In the genomic region with DNA sequence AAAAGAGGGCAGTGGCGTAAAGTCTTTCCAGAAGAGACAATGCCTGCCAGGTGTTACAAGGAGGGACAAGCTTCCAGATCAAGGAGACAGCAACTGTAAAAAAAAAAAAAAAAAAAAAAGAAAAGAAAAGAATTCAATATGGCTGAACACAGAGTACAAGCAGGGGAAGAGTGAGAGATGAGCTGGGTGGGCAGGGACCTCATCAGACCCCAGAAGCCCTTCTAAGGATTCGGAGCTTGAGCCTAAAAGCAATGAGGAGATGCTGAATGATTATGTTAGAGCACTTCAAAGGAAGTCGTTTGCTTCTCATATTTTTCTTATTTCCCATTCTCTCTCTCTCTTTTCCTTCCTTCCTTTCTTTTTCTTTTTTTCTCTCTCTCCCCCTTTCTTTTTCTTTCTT, we compare ENCODE assay signal across 19 cellular contexts.
"Had no signal": no experiment of that assay in that cellular context is flagged by ENCODE, and none has a peak within 500 bp of the region (broad histone marks: within the 10 kb centered on the region; RNA-seq: fewer than 3 reads in every experiment).

No MANE protein-coding gene starts in this region.

- ATAC-seq: naive thymus-derived CD4-positive, alpha-beta T cell; stimulated activated memory B cell treated with anti-CD40 and anti-IgM and Interleukin-4, amounts not matched to agents 10 μg/mL and 1 μg/mL and 100 μg/mL, for 72 hours; T-cell had no signal

- DNase-seq: activated B cell treated with CpG ODN at 0.5 μM for 24 hours; activated CD4-positive, alpha-beta T cell treated with anti-CD3 and anti-CD28 coated beads, Interleukin-2, amount 10 ng/mL, durations not matched to agents 7 days and 5 days; cerebellar nuclear complex; effector memory CD4-positive, alpha-beta T cell; esophagus squamous epithelium; heart right ventricle; immature natural killer cell; naive thymus-derived CD4-positive, alpha-beta T cell; pancreas; T-cell; uterus had no signal

- H3K4me1 Mint-ChIP-seq: immature natural killer cell had no signal

- H3K4me3 Mint-ChIP-seq: activated B cell treated with CpG ODN at 0.5 μM for 24 hours; activated CD4-positive, alpha-beta T cell treated with anti-CD3 and anti-CD28 coated beads, Interleukin-2, amount 10 ng/mL, durations not matched to agents 7 days and 5 days; activated naive CD4-positive, alpha-beta T cell treated with anti-CD3 and anti-CD28 coated beads, Interleukin-2, amount 50 U/mL, for 24 hours; immature natural killer cell; memory B cell; naive thymus-derived CD4-positive, alpha-beta T cell; stimulated activated memory B cell treated with anti-CD40 and anti-IgM and Interleukin-4, amounts not matched to agents 10 μg/mL and 1 μg/mL and 100 μg/mL, for 72 hours; T-cell had no signal

- H3K4me3 ChIP-seq: ascending aorta, esophagus squamous epithelium, heart right ventricle, pancreas, SK-N-MC, smooth muscle cell, tibial nerve, uterus had no signal

- H3K9me3 ChIP-seq: ascending aorta, esophagus squamous epithelium, neutrophil, pancreas, tibial nerve, uterus had no signal

- H3K27ac Mint-ChIP-seq: activated B cell treated with CpG ODN at 0.5 μM for 24 hours; activated CD4-positive, alpha-beta T cell treated with anti-CD3 and anti-CD28 coated beads, Interleukin-2, amount 10 ng/mL, durations not matched to agents 7 days and 5 days; immature natural killer cell; memory B cell; stimulated activated memory B cell treated with anti-CD40 and anti-IgM and Interleukin-4, amounts not matched to agents 10 μg/mL and 1 μg/mL and 100 μg/mL, for 72 hours; T-cell had no signal

- H3K36me3 Mint-ChIP-seq: immature natural killer cell; stimulated activated memory B cell treated with anti-CD40 and anti-IgM and Interleukin-4, amounts not matched to agents 10 μg/mL and 1 μg/mL and 100 μg/mL, for 72 hours had no signal

- H3K36me3 ChIP-seq: ascending aorta, esophagus squamous epithelium, heart right ventricle, neutrophil, pancreas, tibial nerve, uterus had no signal

- H3K4me1 ChIP-seq: uterus had no signal

- H3K27me3 Mint-ChIP-seq: activated B cell treated with CpG ODN at 0.5 μM for 24 hours; activated naive CD4-positive, alpha-beta T cell treated with anti-CD3 and anti-CD28 coated beads, Interleukin-2, amount 50 U/mL, for 24 hours; stimulated activated memory B cell treated with anti-CD40 and anti-IgM and Interleukin-4, amounts not matched to agents 10 μg/mL and 1 μg/mL and 100 μg/mL, for 72 hours had no signal

- H3K27me3 ChIP-seq: ascending aorta, esophagus squamous epithelium, heart right ventricle, pancreas, tibial nerve, uterus had no signal

- H3K9me3 Mint-ChIP-seq: immature natural killer cell had no signal

- H3K27ac ChIP-seq: neutrophil, SK-N-MC had no signal
